4 cellular contexts compared by ENCODE assay signal in the genomic region with DNA sequence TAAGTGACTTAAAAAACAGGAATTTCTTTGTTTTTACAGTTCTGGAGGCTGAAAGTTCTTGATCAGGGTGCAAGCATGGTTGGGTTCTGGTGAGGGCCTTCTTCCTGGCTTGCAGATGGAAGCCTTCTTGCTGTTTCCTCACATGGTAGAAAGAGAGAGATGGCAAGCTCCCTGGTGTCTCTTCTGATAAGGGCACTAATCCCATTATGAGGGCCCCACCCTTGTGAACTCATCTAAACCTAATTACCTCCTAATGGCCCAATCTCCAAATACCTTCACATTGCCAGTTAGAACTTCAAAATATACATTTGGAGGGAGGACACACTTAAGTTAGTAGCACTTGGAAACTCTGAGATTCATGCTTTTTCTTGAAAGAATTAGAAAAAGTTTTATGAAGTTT.
"Had no signal": no experiment of that assay in that cellular context is flagged by ENCODE, and none has a peak within 500 bp of the region (broad histone marks: within the 10 kb centered on the region; RNA-seq: fewer than 3 reads in every experiment).

No MANE protein-coding gene starts in this region.

- DNase-seq: H9, HCEC 1CT had no signal

- H3K4me3 Mint-ChIP-seq: GM23338, H9 had no signal

- H3K27me3 Mint-ChIP-seq: IgD-negative memory B cell had no signal

- H3K4me1 Mint-ChIP-seq: GM23338 had no signal

- H3K27ac Mint-ChIP-seq: GM23338, H9, IgD-negative memory B cell had no signal

- ATAC-seq: GM23338 had no signal
